Comparison of ENCODE assay signal across 12 cellular contexts in the genomic region with DNA sequence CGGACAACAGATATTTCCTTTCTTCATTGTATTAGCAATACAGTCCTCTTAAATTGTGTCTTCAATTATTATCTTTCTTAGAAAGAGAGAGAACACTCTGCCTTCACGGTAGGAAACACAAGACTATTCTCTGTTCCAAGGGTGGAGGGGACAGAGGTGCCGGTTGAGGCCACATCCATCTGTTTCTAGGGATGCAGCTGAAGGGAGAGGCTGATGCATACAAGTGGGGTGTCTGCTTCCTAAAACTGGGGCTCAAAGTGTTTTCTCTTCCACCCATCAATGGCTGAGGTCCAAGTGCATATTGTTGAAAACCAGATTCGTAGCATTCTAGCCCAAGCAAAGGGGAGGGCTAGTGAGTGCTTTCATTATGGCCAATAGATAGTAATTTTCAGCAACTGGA. TPM values are rescaled to one million over a fixed set of nuclear protein-coding genes. Genes with fewer than 3 reads are reported as not detected.
"Had no signal": no experiment of that assay in that cellular context is flagged by ENCODE, and none has a peak within 500 bp of the region (broad histone marks: within the 10 kb centered on the region; RNA-seq: fewer than 3 reads in every experiment).

No MANE protein-coding gene starts in this region.

- H3K4me3 ChIP-seq: ascending aorta, esophagus squamous epithelium, pancreas, uterus had no signal

- ATAC-seq: activated naive CD8-positive, alpha-beta T cell treated with anti-CD3 and anti-CD28 coated beads, Interleukin-2, amount 50 U/mL, for 24 hours; activated T-helper 17 cell treated with anti-CD3 and anti-CD28 coated beads, Interleukin-2, amount 50 U/mL, for 72 hours; pancreas had no signal

- FAIRE-seq: pancreas had no signal

- H3K9me3 ChIP-seq: ascending aorta, esophagus squamous epithelium, pancreas, uterus had no signal

- DNase-seq: activated CD4-positive, CD25-positive, alpha-beta regulatory T cell treated with anti-CD3 and anti-CD28 coated beads, Interleukin-2, amount 50 U/mL, for 72 hours; activated naive CD4-positive, alpha-beta T cell treated with anti-CD3 and anti-CD28 coated beads for 36 hours; activated naive CD8-positive, alpha-beta T cell treated with anti-CD3 and anti-CD28 coated beads, Interleukin-2, amount 50 U/mL, for 24 hours; esophagus squamous epithelium; naive B cell; pancreas; stimulated activated CD4-positive, alpha-beta T cell treated with anti-CD3 and anti-CD28 coated beads, Interleukin-12 subunit alpha, Interleukin-12 subunit beta, amount 100 ng/mL, for 4 hours; stimulated activated CD4-positive, alpha-beta T cell treated with anti-CD3 and anti-CD28 coated beads, Interleukin-2, amount 100 ng/mL, for 24 hours; uterus had no signal

- H3K27ac ChIP-seq: ascending aorta, esophagus squamous epithelium, pancreas, uterus had no signal

- H3K36me3 ChIP-seq: ascending aorta, esophagus squamous epithelium, pancreas, uterus had no signal

- H3K4me1 ChIP-seq: ascending aorta, uterus had no signal

RNA-seq across cellular contexts. Expression of gene IRX2, which starts 9.5 kb away (rescaled TPM):
- total RNA-seq: activated naive CD4-positive, alpha-beta T cell treated with anti-CD3 and anti-CD28 coated beads for 36 hours; activated T-helper 17 cell treated with anti-CD3 and anti-CD28 coated beads, Interleukin-2, amount 50 U/mL, for 72 hours; ascending aorta; mononuclear cell had no signal
